In the genomic region with DNA sequence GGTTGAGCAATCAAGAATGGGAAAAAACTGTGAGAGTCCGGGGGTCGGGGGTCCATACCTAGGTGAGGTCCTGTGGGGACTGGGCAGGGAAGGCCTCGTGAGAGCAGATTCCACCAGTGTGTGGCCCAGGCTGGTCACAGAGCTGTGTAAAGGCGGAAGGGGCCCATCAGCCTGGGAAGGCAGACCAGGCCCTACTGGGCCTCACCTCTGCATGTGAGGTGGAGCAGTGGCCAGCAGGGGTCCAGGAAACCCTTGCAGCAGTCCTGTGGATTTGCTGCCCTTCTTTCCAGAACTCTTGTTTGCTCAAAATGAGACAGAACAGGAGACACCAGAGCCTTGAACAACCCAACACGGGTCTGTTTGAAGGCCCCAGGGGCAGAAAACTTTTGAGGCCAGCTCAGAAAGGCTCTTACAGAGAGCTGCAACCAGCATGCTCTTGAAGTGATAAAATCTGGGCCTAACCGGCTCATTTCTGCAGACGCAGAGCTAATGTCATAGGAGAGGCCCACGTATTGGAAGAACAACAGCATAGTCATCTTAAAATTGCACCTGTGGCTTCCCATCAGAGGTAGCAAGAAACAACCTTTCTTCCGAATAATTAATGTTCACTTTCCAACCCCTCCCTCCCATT, we compare ENCODE assay signal across 17 cellular contexts. TPM values are rescaled to one million over a fixed set of nuclear protein-coding genes. Genes with fewer than 3 reads are reported as not detected.
DNase-seq lines count a peak whose midpoint lies in the region; ATAC-seq, FAIRE-seq and TF ChIP-seq lines count a peak whose summit lies in the region.
"Had no signal": no experiment of that assay in that cellular context is flagged by ENCODE, and none has a peak within 500 bp of the region (broad histone marks: within the 10 kb centered on the region; RNA-seq: fewer than 3 reads in every experiment).

No MANE protein-coding gene starts in this region.

- 40% methylated on average over 9 of the region's 9 CpGs for WGBS in HepG2 (ENCODE audit: low lambda C conversion rate)
- WGBS in right lobe of liver (ENCODE audit: insufficient coverage, low coverage, low lambda C conversion rate, missing lambda C conversion rate): 98% methylated on average over 6 of the region's 9 CpGs

- H3K9me3 Mint-ChIP-seq in immature natural killer cell: peaks cover 0 to 2% (median 0%) of the 10 kb centered on the region in 6 donors
- H3K9me3 Mint-ChIP-seq: naive B cell; T-helper 1 cell treated with Interleukin-12 subunit alpha and Interleukin-12 subunit beta and Interleukin-4 antibody, amounts not matched to agents 30 μg/mL and 1 μg/mL, for 36 hours had no signal

- H3K4me2 ChIP-seq in HepG2 (ENCODE audit: low read depth, low read length): peak overlapping the region; percentile 68
- H3K4me2 ChIP-seq: BLaER1, PC-9 had no signal

- H3K9me3 ChIP-seq in HepG2 (ENCODE audit: low read length) (no peaks in the 10 kb centered on the region), right lobe of liver (no peaks in the 10 kb centered on the region), muscle layer of colon (ENCODE audit: low read length) (no peaks in the 10 kb centered on the region)
- H3K9me3 ChIP-seq: BLaER1 had no signal

- DNase-seq in HepG2 (ENCODE audit: low spot score) (peak; percentile 81), right lobe of liver (no peak), cardiac fibroblast (ENCODE audit: low read depth in 2 of 2) (no peak), NCI-H226 (no peak), immature natural killer cell (no peak), HPDE6-E6E7 (ENCODE audit: extremely low spot score) (no peak)
- DNase-seq: activated CD4-positive, alpha-beta T cell treated with anti-CD3 and anti-CD28 coated beads, Interleukin-2, amount 50 U/mL, for 4 hours; GDM1; naive B cell; NCI-H345; PC-9 had no signal

- H3K27me3 Mint-ChIP-seq in immature natural killer cell (ENCODE audit: low read depth in 3 of 3): peaks cover 0 to 7% (median 2%) of the 10 kb centered on the region in 3 donors

- H3K27ac ChIP-seq in HepG2 (ENCODE audit: extremely low read length, insufficient read depth, low read length) (peak overlapping the region; percentile 97), right lobe of liver (no peak overlapping the region), muscle layer of colon (ENCODE audit: low read depth, low read length) (peak overlapping the region; percentile 34)
- H3K27ac ChIP-seq: BLaER1, PC-9 had no signal

- no peaks in the 10 kb centered on the region for H3K36me3 ChIP-seq in HepG2 (replicated peaks in 1 of 2; ENCODE audit: control insufficient read depth in 1 of 2, insufficient read depth in 2 of 2, low read length in 2 of 2)
- H3K36me3 ChIP-seq in right lobe of liver: no peaks in the 10 kb centered on the region
- no peaks in the 10 kb centered on the region for H3K36me3 ChIP-seq in muscle layer of colon (ENCODE audit: insufficient read depth, low read length)
- H3K36me3 ChIP-seq: BLaER1 had no signal

- peak overlapping the region; percentile 78 for H3K9ac ChIP-seq in HepG2 (ENCODE audit: insufficient read depth, low read depth, low read length)
- H3K9ac ChIP-seq in muscle layer of colon (ENCODE audit: low read length): no peak overlapping the region
- H3K9ac ChIP-seq: BLaER1 had no signal

- H3K27me3 ChIP-seq in HepG2 (ENCODE audit: control insufficient read depth in 1 of 2, insufficient read depth in 2 of 2, low read length in 2 of 2): no peaks in the 10 kb centered on the region
- no peaks in the 10 kb centered on the region for H3K27me3 ChIP-seq in right lobe of liver
- no peaks in the 10 kb centered on the region for H3K27me3 ChIP-seq in muscle layer of colon (ENCODE audit: control insufficient read depth in 1 of 2, insufficient read depth in 2 of 2, low read length in 2 of 2)
- H3K27me3 ChIP-seq: BLaER1 had no signal

- TSS peak; percentile 87 for BruUV-seq in HepG2 (replicated peaks; lab: Mats Ljungman, UMichigan)

- peak in 1 of 2 experiments; percentile 20; a peak in 1 of 4 replicates for TF ChIP-seq EP300 in HepG2 (IDR thresholded peaks at IDR 0.05; ENCODE audit: low read depth in 2 of 2, low read length in 2 of 2)
- no peak for TF ChIP-seq EP300 in HepG2 (CRISPR knock-in tag; IDR thresholded peaks at IDR 0.05; ENCODE audit: borderline replicate concordance)

- in situ Hi-C loops in HepG2 (cut with HindIII; ENCODE audit: extremely low pct_ligation_motif_present, low pct_unique_long_range_greater_than_20kb): no loop called here

- no peaks in the 10 kb centered on the region for H3K79me2 ChIP-seq in HepG2 (ENCODE audit: insufficient read depth, low read length)

- intact Hi-C loops in HepG2 (cut with micrococcal nuclease; ENCODE audit: unreplicated experiment) (loop anchor here (1.0 to 5.0 kb wide), 3 partner anchors 11 to 131 kb away; partner anchors contain the start of genes NKTR and ZBTB47), right lobe of liver (cut with DNase I) (loop anchor here in 1 of 2 donors (10.0 kb wide), 1 partner anchor 48 kb away; the partner anchor contains the start of gene KLHL40)

- no peak overlapping the region for H3K4me3 Mint-ChIP-seq in immature natural killer cell
- H3K4me3 Mint-ChIP-seq: naive B cell; T-helper 1 cell treated with Interleukin-12 subunit alpha and Interleukin-12 subunit beta and Interleukin-4 antibody, amounts not matched to agents 30 μg/mL and 1 μg/mL, for 36 hours had no signal

- H3K36me3 Mint-ChIP-seq in immature natural killer cell: no peaks in the 10 kb centered on the region
- H3K36me3 Mint-ChIP-seq: naive B cell had no signal

- H2AFZ ChIP-seq in HepG2 (ENCODE audit: low read length): no peak overlapping the region
- H2AFZ ChIP-seq: PC-9 had no signal

- H3K4me1 Mint-ChIP-seq in immature natural killer cell: no peaks in the 10 kb centered on the region
- H3K4me1 Mint-ChIP-seq: naive B cell had no signal

- FAIRE-seq in HepG2 (lab: Jason Lieb, UNC): peak; percentile 78

- H3K4me3 ChIP-seq in HepG2 (replicated peaks in 1 of 3; ENCODE audit: insufficient read depth in 1 of 3, low read depth in 2 of 3, low read length in 3 of 3): peak overlapping the region in 1 of 3 experiments; percentile 22; a peak in 2 of 6 replicates
- no peak overlapping the region for H3K4me3 ChIP-seq in right lobe of liver
- H3K4me3 ChIP-seq in cardiac fibroblast (replicated peaks in 1 of 2; ENCODE audit: low read depth in 2 of 2, low read length in 2 of 2): no peak overlapping the region
- no peak overlapping the region for H3K4me3 ChIP-seq in muscle layer of colon (ENCODE audit: low read depth in 1 of 2, low read length in 2 of 2)
- H3K4me3 ChIP-seq: BLaER1, PC-9 had no signal

- peak; percentile 71 for TF ChIP-seq RAD21 in HepG2 (CRISPR knock-in tag; IDR thresholded peaks at IDR 0.05)

- ATAC-seq in HepG2: peak; percentile 91
- no peak for ATAC-seq in right lobe of liver
- no peak for ATAC-seq in HG02884 (IDR thresholded peaks at IDR 0.05; ENCODE audit: unreplicated experiment)

- H3K4me1 ChIP-seq in HepG2 (ENCODE audit: insufficient read depth, low read length) (peaks cover 64% of the 10 kb centered on the region), right lobe of liver (no peaks in the 10 kb centered on the region), muscle layer of colon (ENCODE audit: insufficient read depth, low read length) (peaks cover 2% of the 10 kb centered on the region)
- H3K4me1 ChIP-seq: BLaER1 had no signal

- TF ChIP-seq POLR2A in HepG2 (IDR thresholded peaks at IDR 0.05; ENCODE audit: insufficient read depth in 1 of 2, low read depth in 2 of 2, low read length in 2 of 2): no peak; a peak in 2 of 4 replicates
- no peak for TF ChIP-seq POLR2A in right lobe of liver (IDR thresholded peaks at IDR 0.05)

- CTCF ChIA-PET in HepG2 (lab: Yijun Ruan, JAX; ENCODE audit: low intra/inter-chr PET ratio, low total read pairs): interaction anchor here (1.2 to 1.5 kb wide), 2 partner anchors 11 to 98 kb away, joined by 5 read pairs; no protein-coding TSS in a partner anchor

- H3K27ac Mint-ChIP-seq in immature natural killer cell: no peak overlapping the region
- H3K27ac Mint-ChIP-seq: T-helper 1 cell treated with Interleukin-12 subunit alpha and Interleukin-12 subunit beta and Interleukin-4 antibody, amounts not matched to agents 30 μg/mL and 1 μg/mL, for 36 hours had no signal

- H4K20me1 ChIP-seq in HepG2 (ENCODE audit: insufficient read depth, low read length): no peaks in the 10 kb centered on the region
- H4K20me1 ChIP-seq: BLaER1 had no signal

- TF ChIP-seq CTCF in HepG2 (CRISPR knock-in tag; IDR thresholded peaks at IDR 0.05) (peak; percentile 77), right lobe of liver (IDR thresholded peaks at IDR 0.05) (no peak), cardiac fibroblast (IDR thresholded peaks at IDR 0.05; ENCODE audit: low read depth, low read length) (peak; percentile 12)

- POLR2A ChIA-PET in HepG2 (lab: Yijun Ruan, JAX): interaction anchor here (1.0 to 2.7 kb wide), 12 partner anchors 7 to 150 kb away, joined by 3 to 18 read pairs (median 5); partner anchors contain the start of genes HIGD1A and NKTR

RNA-seq across cellular contexts. Expression of gene HHATL, which starts 30.3 kb away (rescaled TPM):
- not detected in 2 replicates for total RNA-seq in HepG2 (2016; rRNA removed; fragmentation: Illumina TruSeq; extraction: Trizol)
- not detected in 2 replicates for total RNA-seq in HepG2 (2016; cell fraction: cytosol; rRNA removed; fragmentation: Illumina TruSeq; extraction: Trizol; ENCODE audit: low read depth)
- total RNA-seq in HepG2 (2016; cell fraction: insoluble cytoplasmic fraction; rRNA removed; fragmentation: Illumina TruSeq; extraction: Trizol): not detected in 2 replicates
- not detected in 2 replicates for total RNA-seq in HepG2 (2016; cell fraction: membrane; rRNA removed; fragmentation: Illumina TruSeq; extraction: Trizol)
- total RNA-seq in HepG2 (2016; cell fraction: nucleus; rRNA removed; fragmentation: Illumina TruSeq; extraction: Trizol): 0.62 TPM in 1 of 2 replicates, not detected in the other
- polyA plus RNA-seq in HepG2 (2011; rRNA removed): 0.04 and 0.26 TPM in 2 replicates
- polyA plus RNA-seq in HepG2 (2011; cell fraction: cytosol; rRNA removed): 0.08 TPM in 2 replicates
- polyA plus RNA-seq in HepG2 (2011; cell fraction: nucleus; rRNA removed): 0.74 and 1.2 TPM in 2 replicates
- polyA plus RNA-seq in HepG2 (2012): not detected in 2 replicates
- polyA plus RNA-seq in HepG2 (2016; cell fraction: cytosol; fragmentation: Illumina TruSeq; extraction: Trizol; ENCODE audit: low read depth): not detected in 2 replicates
- polyA plus RNA-seq in HepG2 (2016; cell fraction: insoluble cytoplasmic fraction; fragmentation: Illumina TruSeq; extraction: Trizol; ENCODE audit: low read depth): not detected in 2 replicates
- polyA plus RNA-seq in HepG2 (2016; cell fraction: membrane; fragmentation: Illumina TruSeq; extraction: Trizol; ENCODE audit: low read depth): not detected in 2 replicates
- not detected in 2 replicates for polyA plus RNA-seq in HepG2 (2016; cell fraction: nucleus; fragmentation: Illumina TruSeq; extraction: Trizol; ENCODE audit: insufficient read depth, low read depth)
- not detected in 2 replicates for polyA minus RNA-seq in HepG2 (2011; rRNA and poly(A)+ RNA removed; ENCODE audit: low replicate concordance)
- polyA minus RNA-seq in HepG2 (2011; cell fraction: cytosol; rRNA and poly(A)+ RNA removed): not detected in 2 replicates
- polyA minus RNA-seq in HepG2 (2011; cell fraction: nucleus; rRNA and poly(A)+ RNA removed): 0.62 TPM in 1 of 2 replicates, not detected in the other
- 1 to 10 TPM in 1 of 6 experiments, under 1 TPM in 2, not detected in 3; 0.29 to 1.0 (median 0.60) TPM for total RNA-seq in right lobe of liver
- not detected for polyA plus RNA-seq in immature natural killer cell
- total RNA-seq: chondrocyte, MCF 10A, PC-9 had no signal

RNA-seq across cellular contexts. Expression of gene CCDC13, which starts 40.1 kb away (rescaled TPM):
- total RNA-seq in HepG2 (2016; rRNA removed; fragmentation: Illumina TruSeq; extraction: Trizol) (0.22 TPM in 1 of 2 replicates, not detected in the other), right lobe of liver (1 to 10 TPM; 1.2 to 2.5 (median 1.6) TPM)
- total RNA-seq in HepG2 (2016; cell fraction: cytosol; rRNA removed; fragmentation: Illumina TruSeq; extraction: Trizol; ENCODE audit: low read depth): not detected in 2 replicates
- 0.19 TPM in 1 of 2 replicates, not detected in the other for total RNA-seq in HepG2 (2016; cell fraction: insoluble cytoplasmic fraction; rRNA removed; fragmentation: Illumina TruSeq; extraction: Trizol)
- 0.31 and 0.34 TPM in 2 replicates for total RNA-seq in HepG2 (2016; cell fraction: membrane; rRNA removed; fragmentation: Illumina TruSeq; extraction: Trizol)
- not detected in 2 replicates for total RNA-seq in HepG2 (2016; cell fraction: nucleus; rRNA removed; fragmentation: Illumina TruSeq; extraction: Trizol)
- polyA plus RNA-seq in HepG2 (2011; rRNA removed) (0.51 and 0.68 TPM in 2 replicates), immature natural killer cell (1 to 10 TPM in 1 of 3 donors, under 1 TPM in 1, not detected in 1; 0.61 to 1.1 TPM)
- 0.09 and 0.26 TPM in 2 replicates for polyA plus RNA-seq in HepG2 (2011; cell fraction: cytosol; rRNA removed)
- 1.6 and 2.5 TPM in 2 replicates for polyA plus RNA-seq in HepG2 (2011; cell fraction: nucleus; rRNA removed)
- 0.43 and 0.89 TPM in 2 replicates for polyA plus RNA-seq in HepG2 (2012)
- 0.42 TPM in 1 of 2 replicates, not detected in the other for polyA plus RNA-seq in HepG2 (2016; cell fraction: cytosol; fragmentation: Illumina TruSeq; extraction: Trizol; ENCODE audit: low read depth)
- 0.41 TPM in 1 of 2 replicates, not detected in the other for polyA plus RNA-seq in HepG2 (2016; cell fraction: insoluble cytoplasmic fraction; fragmentation: Illumina TruSeq; extraction: Trizol; ENCODE audit: low read depth)
- polyA plus RNA-seq in HepG2 (2016; cell fraction: membrane; fragmentation: Illumina TruSeq; extraction: Trizol; ENCODE audit: low read depth): 0.27 and 0.39 TPM in 2 replicates
- polyA plus RNA-seq in HepG2 (2016; cell fraction: nucleus; fragmentation: Illumina TruSeq; extraction: Trizol; ENCODE audit: insufficient read depth, low read depth): not detected in 2 replicates
- polyA minus RNA-seq in HepG2 (2011; rRNA and poly(A)+ RNA removed; ENCODE audit: low replicate concordance): 0.30 TPM in 1 of 2 replicates, not detected in the other
- polyA minus RNA-seq in HepG2 (2011; cell fraction: cytosol; rRNA and poly(A)+ RNA removed): not detected in 2 replicates
- 1.4 and 2.0 TPM in 2 replicates for polyA minus RNA-seq in HepG2 (2011; cell fraction: nucleus; rRNA and poly(A)+ RNA removed)

RNA-seq across cellular contexts. Expression of gene KLHL40, which starts 47.6 kb away (rescaled TPM):
- total RNA-seq in HepG2 (2016; rRNA removed; fragmentation: Illumina TruSeq; extraction: Trizol) (not detected in 2 replicates), right lobe of liver (under 1 TPM in 2 of 6 experiments, not detected in 4; 0.19 to 0.68 TPM)
- total RNA-seq in HepG2 (2016; cell fraction: cytosol; rRNA removed; fragmentation: Illumina TruSeq; extraction: Trizol; ENCODE audit: low read depth): not detected in 2 replicates
- not detected in 2 replicates for total RNA-seq in HepG2 (2016; cell fraction: insoluble cytoplasmic fraction; rRNA removed; fragmentation: Illumina TruSeq; extraction: Trizol)
- not detected in 2 replicates for total RNA-seq in HepG2 (2016; cell fraction: membrane; rRNA removed; fragmentation: Illumina TruSeq; extraction: Trizol)
- total RNA-seq in HepG2 (2016; cell fraction: nucleus; rRNA removed; fragmentation: Illumina TruSeq; extraction: Trizol): not detected in 2 replicates
- polyA plus RNA-seq in HepG2 (2011; rRNA removed) (not detected in 2 replicates), immature natural killer cell (not detected)
- polyA plus RNA-seq in HepG2 (2011; cell fraction: cytosol; rRNA removed): not detected in 2 replicates
- polyA plus RNA-seq in HepG2 (2011; cell fraction: nucleus; rRNA removed): not detected in 2 replicates
- polyA plus RNA-seq in HepG2 (2012): not detected in 2 replicates
- not detected in 2 replicates for polyA plus RNA-seq in HepG2 (2016; cell fraction: cytosol; fragmentation: Illumina TruSeq; extraction: Trizol; ENCODE audit: low read depth)
- not detected in 2 replicates for polyA plus RNA-seq in HepG2 (2016; cell fraction: insoluble cytoplasmic fraction; fragmentation: Illumina TruSeq; extraction: Trizol; ENCODE audit: low read depth)
- polyA plus RNA-seq in HepG2 (2016; cell fraction: membrane; fragmentation: Illumina TruSeq; extraction: Trizol; ENCODE audit: low read depth): not detected in 2 replicates
- polyA plus RNA-seq in HepG2 (2016; cell fraction: nucleus; fragmentation: Illumina TruSeq; extraction: Trizol; ENCODE audit: insufficient read depth, low read depth): not detected in 2 replicates
- polyA minus RNA-seq in HepG2 (2011; rRNA and poly(A)+ RNA removed; ENCODE audit: low replicate concordance): 0.12 TPM in 1 of 2 replicates, not detected in the other
- not detected in 2 replicates for polyA minus RNA-seq in HepG2 (2011; cell fraction: cytosol; rRNA and poly(A)+ RNA removed)
- polyA minus RNA-seq in HepG2 (2011; cell fraction: nucleus; rRNA and poly(A)+ RNA removed): not detected in 2 replicates
- total RNA-seq: chondrocyte, MCF 10A, PC-9 had no signal

Comparison
In these comparisons a context has a peak if more than half of its experiments do, and no peak if none do; other contexts are left out.
1. H3K27ac ChIP-seq: peak in HepG2 (single experiment) and muscle layer of colon (single experiment); none in right lobe of liver (0 of 3).
2. CTCF ChIP-seq: peak in HepG2 (single experiment) and cardiac fibroblast (single experiment); none in right lobe of liver (0 of 4).